Comparison of ENCODE assay signal across 12 cellular contexts in the genomic region with DNA sequence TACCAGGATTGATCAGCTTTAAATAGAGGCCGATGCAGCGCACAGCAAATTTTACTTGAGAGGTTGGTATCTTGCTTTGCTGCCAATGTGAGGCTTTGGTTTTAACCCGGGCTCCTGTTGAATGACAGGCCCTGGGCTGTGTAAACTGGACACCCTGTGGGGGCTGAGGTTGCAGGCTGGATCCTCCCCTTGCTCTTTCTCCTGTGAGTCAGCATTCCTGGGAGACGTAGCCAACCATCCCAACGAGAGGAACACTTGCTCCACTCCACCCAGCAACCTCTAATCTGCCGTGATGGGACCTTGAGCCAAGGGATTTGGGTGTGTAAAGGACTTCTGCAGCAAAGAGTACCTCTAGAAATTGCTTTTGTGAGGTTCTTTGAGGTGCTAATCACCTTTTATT.
DNase-seq lines count a peak whose midpoint lies in the region; ATAC-seq, FAIRE-seq and TF ChIP-seq lines count a peak whose summit lies in the region.
"Had no signal": no experiment of that assay in that cellular context is flagged by ENCODE, and none has a peak within 500 bp of the region (broad histone marks: within the 10 kb centered on the region; RNA-seq: fewer than 3 reads in every experiment).

No MANE protein-coding gene starts in this region.

- H3K9me3 ChIP-seq in Caco-2 (no peaks in the 10 kb centered on the region), GM12878 (replicated peaks; ENCODE audit: control insufficient read depth, insufficient read depth, low read length) (no peaks in the 10 kb centered on the region), HepG2 (ENCODE audit: low read length) (peaks cover 9% of the 10 kb centered on the region; the same call in 1 of the 2 replicates)
- H3K9me3 ChIP-seq: testis had no signal

- TF ChIP-seq POLR2A in GM12878 (IDR thresholded peaks at IDR 0.05; ENCODE audit: low read depth, low read length) = no peak
- TF ChIP-seq POLR2A in HepG2 (IDR thresholded peaks at IDR 0.05; ENCODE audit: insufficient read depth in 1 of 2, low read depth in 2 of 2, low read length in 2 of 2) = no peak

- H3K9me3 Mint-ChIP-seq in Caco-2 (ENCODE audit: unreplicated experiment) = no peaks in the 10 kb centered on the region

- SMC1A ChIA-PET in GM12878 (lab: Charles Lee; ENCODE audit: uncharacterized antibody, unreplicated experiment) = interaction anchor here (0.7 to 1.8 kb wide), 4 partner anchors 9 to 29 kb away, joined by 3 to 4 read pairs (median 4); no protein-coding TSS in a partner anchor

- RAD21 ChIA-PET in GM12878 (lab: Charles Lee; ENCODE audit: unreplicated experiment) = interaction anchor here (0.7 kb wide), 1 partner anchor 12 kb away, joined by 3 read pairs; no protein-coding TSS in a partner anchor

- H3K36me3 ChIP-seq in Caco-2 (ENCODE audit: control insufficient read depth, insufficient read depth, low read length) = no peaks in the 10 kb centered on the region
- H3K36me3 ChIP-seq in GM12878 (ENCODE audit: control insufficient read depth in 2 of 2, insufficient read depth in 2 of 2, low read length in 1 of 2) = no peaks in the 10 kb centered on the region
- H3K36me3 ChIP-seq in HepG2 (replicated peaks in 1 of 2; ENCODE audit: control insufficient read depth in 1 of 2, insufficient read depth in 2 of 2, low read length in 2 of 2) = no peaks in the 10 kb centered on the region

- peak; percentile 42 to 55 for DNase-seq in Caco-2
- DNase-seq in LoVo (ENCODE audit: low spot score) = peak; percentile 41
- DNase-seq in GM12878 (ENCODE audit: low read depth, low spot score) = no peak
- peak; percentile 90 for DNase-seq in kidney tubule cell (ENCODE audit: low spot score)
- DNase-seq in germinal center (ENCODE audit: low spot score) = no peak
- DNase-seq in HepG2 (ENCODE audit: low spot score) = no peak
- DNase-seq: NCI-H2081 treated with DMSO at 0.1 percent for 48 hours; nucleus accumbens; stimulated activated CD4-positive, alpha-beta T cell treated with anti-CD3 and anti-CD28 coated beads, Interleukin-4, amount 100 ng/mL, for 24 hours; testis had no signal

- H3K27ac ChIP-seq in GM12878 (ENCODE audit: control insufficient read depth, insufficient read depth) (no peak overlapping the region), HepG2 (ENCODE audit: extremely low read length, insufficient read depth, low read length) (no peak overlapping the region)
- H3K27ac ChIP-seq: testis had no signal

- TF ChIP-seq RAD21 in GM12878 (IDR thresholded peaks at IDR 0.05; ENCODE audit: insufficient read depth, low read depth, low read length) (no peak), HepG2 (CRISPR knock-in tag; IDR thresholded peaks at IDR 0.05) (no peak)

- H3K27me3 Mint-ChIP-seq in Caco-2 (ENCODE audit: insufficient read depth, unreplicated experiment) = no peaks in the 10 kb centered on the region

- CTCF ChIA-PET in Caco-2 (lab: Charles Lee) (no interaction called here), GM12878 (lab: Yijun Ruan, JAX) (interaction anchor here (2.0 kb wide), 1 partner anchor 9 kb away, joined by 4 read pairs; no protein-coding TSS in a partner anchor), HepG2 (lab: Yijun Ruan, JAX; ENCODE audit: low intra/inter-chr PET ratio, low total read pairs) (no interaction called here)

- POLR2A ChIA-PET in Caco-2 (lab: Charles Lee) = no interaction called here
- POLR2A ChIA-PET in GM12878 (lab: Charles Lee) = interaction anchor here (0.5 to 1.5 kb wide), 2 partner anchors 10 to 919 kb away, joined by 4 read pairs; no protein-coding TSS in a partner anchor
- POLR2A ChIA-PET in HepG2 (lab: Yijun Ruan, JAX) = no interaction called here

- H3K79me2 ChIP-seq in GM12878 (ENCODE audit: control insufficient read depth, insufficient read depth, low read length) (no peaks in the 10 kb centered on the region), HepG2 (ENCODE audit: insufficient read depth, low read length) (no peaks in the 10 kb centered on the region)

- in situ Hi-C loops in GM12878 (cut with MboI) (no loop called here), HepG2 (cut with HindIII; ENCODE audit: extremely low pct_ligation_motif_present, low pct_unique_long_range_greater_than_20kb) (no loop called here)

- H3K4me2 ChIP-seq in GM12878 (ENCODE audit: control insufficient read depth, insufficient read depth) (no peak overlapping the region), HepG2 (ENCODE audit: low read depth, low read length) (no peak overlapping the region)

- H3K4me3 Mint-ChIP-seq in Caco-2 (ENCODE audit: unreplicated experiment) = no peak overlapping the region

- H2AFZ ChIP-seq in GM12878 (ENCODE audit: control insufficient read depth, low read depth, low read length) (no peak overlapping the region), HepG2 (ENCODE audit: low read length) (no peak overlapping the region)

- no peak overlapping the region for H3K27ac Mint-ChIP-seq in Caco-2 (ENCODE audit: unreplicated experiment)

- FAIRE-seq in GM12878 (lab: Jason Lieb, UNC) = no peak
- no peak for FAIRE-seq in HepG2 (lab: Jason Lieb, UNC)

- peaks cover 16% of the 10 kb centered on the region for H3K4me1 ChIP-seq in Caco-2
- H3K4me1 ChIP-seq in GM12878 (ENCODE audit: control insufficient read depth, insufficient read depth, low read length) = no peaks in the 10 kb centered on the region
- H3K4me1 ChIP-seq in HepG2 (ENCODE audit: insufficient read depth, low read length) = no peaks in the 10 kb centered on the region
- H3K4me1 ChIP-seq: testis had no signal

- intact Hi-C loops in Caco-2 (cut with micrococcal nuclease; ENCODE audit: unreplicated experiment) = no loop called here
- intact Hi-C loops in GM12878 (cut with micrococcal nuclease; ENCODE audit: unreplicated experiment) = no loop called here
- intact Hi-C loops in HepG2 (cut with micrococcal nuclease; ENCODE audit: unreplicated experiment) = no loop called here

- BruUV-seq in Caco-2 (replicated peaks; lab: Mats Ljungman, UMichigan) = no TSS peak
- no TSS peak for BruUV-seq in GM12878 (replicated peaks; lab: Mats Ljungman, UMichigan)
- BruUV-seq in HepG2 (replicated peaks; lab: Mats Ljungman, UMichigan) = no TSS peak

- TF ChIP-seq EP300 in GM12878 (IDR thresholded peaks at IDR 0.05; ENCODE audit: borderline replicate concordance in 1 of 2, control insufficient read depth in 1 of 2, low read depth in 2 of 2, low read length in 2 of 2) (no peak), HepG2 (IDR thresholded peaks at IDR 0.05; ENCODE audit: low read depth in 2 of 2, low read length in 2 of 2) (no peak), HepG2 (CRISPR knock-in tag; IDR thresholded peaks at IDR 0.05; ENCODE audit: borderline replicate concordance) (no peak)

- no peak overlapping the region for H3K4me3 ChIP-seq in Caco-2 (ENCODE audit: low read depth, low read length)
- no peak overlapping the region for H3K4me3 ChIP-seq in GM12878
- H3K4me3 ChIP-seq in HepG2 (replicated peaks in 1 of 3; ENCODE audit: insufficient read depth in 1 of 3, low read depth in 2 of 3, low read length in 3 of 3) = no peak overlapping the region
- H3K4me3 ChIP-seq: testis had no signal

- H3K4me1 Mint-ChIP-seq in Caco-2 (ENCODE audit: low read depth, unreplicated experiment) = peaks cover 3% of the 10 kb centered on the region

- 32% methylated on average over 6 of the region's 6 CpGs for WGBS in GM12878 (ENCODE audit: insufficient coverage, insufficient replicate concordance, low lambda C conversion rate, missing lambda C conversion rate)
- 20% methylated on average over 6 of the region's 6 CpGs for WGBS in HepG2 (ENCODE audit: low lambda C conversion rate)

- H3K27me3 ChIP-seq in Caco-2 (replicated peaks; ENCODE audit: control insufficient read depth, insufficient read depth, low read length) (no peaks in the 10 kb centered on the region), GM12878 (replicated peaks in 1 of 2; ENCODE audit: control insufficient read depth in 2 of 2, insufficient read depth in 2 of 2, low read length in 1 of 2) (no peaks in the 10 kb centered on the region), HepG2 (ENCODE audit: control insufficient read depth in 1 of 2, insufficient read depth in 2 of 2, low read length in 2 of 2) (no peaks in the 10 kb centered on the region)
- H3K27me3 ChIP-seq: testis had no signal

- no peak overlapping the region for H3K9ac ChIP-seq in GM12878 (ENCODE audit: control insufficient read depth, insufficient read depth, low read length)
- H3K9ac ChIP-seq in HepG2 (ENCODE audit: insufficient read depth, low read depth, low read length) = no peak overlapping the region

- no peaks in the 10 kb centered on the region for H4K20me1 ChIP-seq in GM12878 (ENCODE audit: control insufficient read depth, insufficient read depth)
- H4K20me1 ChIP-seq in HepG2 (ENCODE audit: insufficient read depth, low read length) = no peaks in the 10 kb centered on the region

- no peaks in the 10 kb centered on the region for H3K36me3 Mint-ChIP-seq in Caco-2 (ENCODE audit: insufficient read depth, unreplicated experiment)

- ATAC-seq in GM12878 (no peak), HG02852 (IDR thresholded peaks at IDR 0.05; ENCODE audit: unreplicated experiment) (no peak), HG02938 (IDR thresholded peaks at IDR 0.05; ENCODE audit: unreplicated experiment) (no peak), HepG2 (no peak)

- TF ChIP-seq CTCF in Caco-2 (IDR thresholded peaks at IDR 0.05; ENCODE audit: insufficient read depth in 1 of 2, low read depth in 1 of 2, low read length in 1 of 2, severe bottlenecking in 1 of 2, unreplicated experiment in 1 of 2) (no peak), GM12878 (IDR thresholded peaks at IDR 0.05 in 2 of 3, conservative IDR thresholded peaks at IDR 0.05 in 1 of 3; ENCODE audit: control insufficient read depth in 2 of 3, extremely low read depth in 1 of 3, insufficient read depth in 1 of 3, low read depth in 3 of 3, low read length in 3 of 3) (no peak), HepG2 (CRISPR knock-in tag; IDR thresholded peaks at IDR 0.05) (no peak)

TF ChIP-seq in GM12878, 131 proteins besides CTCF, POLR2A, EP300 and RAD21 (continues in another document):
- TF ChIP-seq MYB (IDR thresholded peaks at IDR 0.05; ENCODE audit: borderline replicate concordance, low read depth, low read length) (no peak), PML (IDR thresholded peaks at IDR 0.05; ENCODE audit: low read length) (no peak)

TF ChIP-seq in HepG2, 621 proteins besides CTCF, POLR2A, EP300 and RAD21 (continues in another document):
- TF ChIP-seq, protein P1, sequence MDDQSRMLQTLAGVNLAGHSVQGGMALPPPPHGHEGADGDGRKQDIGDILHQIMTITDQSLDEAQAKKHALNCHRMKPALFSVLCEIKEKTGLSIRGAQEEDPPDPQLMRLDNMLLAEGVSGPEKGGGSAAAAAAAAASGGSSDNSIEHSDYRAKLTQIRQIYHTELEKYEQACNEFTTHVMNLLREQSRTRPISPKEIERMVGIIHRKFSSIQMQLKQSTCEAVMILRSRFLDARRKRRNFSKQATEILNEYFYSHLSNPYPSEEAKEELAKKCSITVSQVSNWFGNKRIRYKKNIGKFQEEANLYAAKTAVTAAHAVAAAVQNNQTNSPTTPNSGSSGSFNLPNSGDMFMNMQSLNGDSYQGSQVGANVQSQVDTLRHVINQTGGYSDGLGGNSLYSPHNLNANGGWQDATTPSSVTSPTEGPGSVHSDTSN (CRISPR knock-in tag; IDR thresholded peaks at IDR 0.05; ENCODE audit: borderline replicate concordance) = no peak

Comparison
In these comparisons a context has a peak if more than half of its experiments do, and no peak if none do; other contexts are left out.
1. DNase-seq: peak in Caco-2 (2 of 2), LoVo (single experiment) and kidney tubule cell (single experiment); none in GM12878 (single experiment), germinal center (single experiment) and HepG2 (single experiment).